ENCODE assay signal across 19 cellular contexts in the genomic region with DNA sequence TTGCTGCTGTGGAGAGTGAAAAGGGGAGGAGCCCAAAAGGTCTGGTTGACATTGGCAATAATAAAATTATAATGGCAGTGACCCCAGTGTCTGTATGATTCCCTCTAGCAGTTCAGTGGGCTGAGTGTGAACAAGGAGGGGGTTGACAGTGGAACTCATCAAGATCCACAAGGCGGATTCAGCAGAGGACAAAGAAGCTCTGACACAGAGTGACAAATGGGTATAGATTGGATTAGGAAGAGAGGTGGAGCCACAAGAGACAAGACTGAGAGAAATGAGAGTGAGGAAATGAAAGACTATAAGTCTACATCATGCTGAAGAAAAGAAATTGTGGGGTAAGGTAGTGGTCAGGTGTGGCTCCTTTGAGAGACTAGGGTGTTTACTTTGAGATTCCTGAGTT. TPM values are rescaled to one million over a fixed set of nuclear protein-coding genes. Genes with fewer than 3 reads are reported as not detected.
A peak's percentile ranks its signal among the peaks of the same experiment; 100 is the strongest.
DNase-seq lines count a peak whose midpoint lies in the region; ATAC-seq, FAIRE-seq and TF ChIP-seq lines count a peak whose summit lies in the region.
"Had no signal": no experiment of that assay in that cellular context is flagged by ENCODE, and none has a peak within 500 bp of the region (broad histone marks: within the 10 kb centered on the region; RNA-seq: fewer than 3 reads in every experiment).

No MANE protein-coding gene starts in this region.

- intact Hi-C loops in K562 (cut with micrococcal nuclease) (no loop called here), thyroid gland (cut with DNase I) (no loop called here), left ventricle myocardium superior (cut with micrococcal nuclease) (no loop called here)

- 67% methylated on average over 1 of the region's 1 CpG for WGBS in K562 (ENCODE audit: insufficient coverage, low coverage, missing lambda C conversion rate)
- 88 to 93% methylated on average over 1 of the region's 1 CpG for WGBS in thyroid gland, 2 donors

- DNase-seq in NCI-H82 (lab: John Stamatoyannopoulos, UW) (peak; percentile 27), NCI-H82 treated with DMSO at 0.1 percent for 48 hours (lab: John Stamatoyannopoulos, UW; ENCODE audit: unreplicated experiment) (no peak), K562 (ENCODE audit: extremely low read depth in 1 of 4, low spot score in 3 of 4) (no peak), thyroid gland (no peak), left ventricle myocardium superior (no peak)
- DNase-seq: AML-193; Caco-2; Calu3; CD4-positive, alpha-beta T cell; CD8-positive, alpha-beta T cell; DMS79 treated with DMSO at 0.1 percent for 48 hours; GF-D8 had no signal

- peaks cover 4% of the 10 kb centered on the region for H3K9me1 ChIP-seq in K562 (ENCODE audit: control insufficient read depth, insufficient read depth, low read length)

- POLR2A ChIA-PET in K562 (lab: Yijun Ruan, JAX) = interaction anchor here (0.6 to 1.5 kb wide), 4 partner anchors 9 to 603 kb away, joined by 3 to 5 read pairs (median 3); no protein-coding TSS in a partner anchor

- peaks cover 19 to 62% of the 10 kb centered on the region in 2 experiments for H3K4me1 ChIP-seq in K562 (replicated peaks in 1 of 2; ENCODE audit: control insufficient read depth in 2 of 2, insufficient read depth in 2 of 2, low read length in 2 of 2)
- H3K4me1 ChIP-seq in thyroid gland = peaks cover 0 to 6% of the 10 kb centered on the region in 2 donors
- H3K4me1 ChIP-seq: A549 had no signal

- no peak overlapping the region for H3K4me3 ChIP-seq in K562
- no peak overlapping the region for H3K4me3 ChIP-seq in thyroid gland (replicated peaks in 1 of 3)
- H3K4me3 ChIP-seq: A549; BLaER1 treated with 17β-estradiol and CSF1 and Interleukin-3, amounts not matched to agents 10 nM and 100 nM had no signal

- H4K20me1 ChIP-seq in K562 (replicated peaks; ENCODE audit: control insufficient read depth, insufficient read depth, low read length) = no peaks in the 10 kb centered on the region
- H4K20me1 ChIP-seq: BLaER1 treated with 17β-estradiol and CSF1 and Interleukin-3, amounts not matched to agents 10 nM and 100 nM had no signal

- TF ChIP-seq EP300 in K562 (IDR thresholded peaks at IDR 0.05; ENCODE audit: low read length) = no peak

- H2AFZ ChIP-seq in K562 (ENCODE audit: low read depth, low read length) = peak overlapping the region; percentile 90

- ATAC-seq in K562 (no peak), left ventricle myocardium superior (no peak)
- ATAC-seq: A549; CD8-positive, alpha-beta T cell had no signal

- no peak for TF ChIP-seq POLR2A in K562 (conservative IDR thresholded peaks at IDR 0.05)
- TF ChIP-seq POLR2A in thyroid gland (IDR thresholded peaks at IDR 0.05) = no peak

- CTCF ChIA-PET in K562 (lab: Yijun Ruan, JAX; ENCODE audit: low intra/inter-chr PET ratio) = no interaction called here

- H3K27ac ChIP-seq in K562 (ENCODE audit: extremely low read depth, low read depth, low read length) (no peak overlapping the region), thyroid gland (no peak overlapping the region)
- H3K27ac ChIP-seq: 22Rv1; A549; BLaER1 treated with 17β-estradiol and CSF1 and Interleukin-3, amounts not matched to agents 10 nM and 100 nM; C4-2B had no signal

- FAIRE-seq in K562 (lab: Jason Lieb, UNC) = no peak
- FAIRE-seq: A549, D721Med, G401.6, GM12891 had no signal

- H3K9ac ChIP-seq in K562 (ENCODE audit: insufficient read depth in 1 of 2, low read depth in 2 of 2, low read length in 2 of 2) = no peak overlapping the region
- H3K9ac ChIP-seq: BLaER1 treated with 17β-estradiol and CSF1 and Interleukin-3, amounts not matched to agents 10 nM and 100 nM had no signal

- H3K9me3 ChIP-seq in K562 (replicated peaks; ENCODE audit: control insufficient read depth, insufficient read depth, low read depth, low read length) = peaks cover 5% of the 10 kb centered on the region
- no peaks in the 10 kb centered on the region for H3K9me3 ChIP-seq in thyroid gland
- H3K9me3 ChIP-seq: A549, Caco-2 had no signal

- no peaks in the 10 kb centered on the region for H3K79me2 ChIP-seq in K562 (ENCODE audit: control insufficient read depth, insufficient read depth, low read length)

- in situ Hi-C loops in K562 (cut with MboI) = no loop called here

- no peak overlapping the region for H3K4me2 ChIP-seq in K562 (ENCODE audit: insufficient read depth, low read length)
- H3K4me2 ChIP-seq: A549; BLaER1 treated with 17β-estradiol and CSF1 and Interleukin-3, amounts not matched to agents 10 nM and 100 nM had no signal

- H3K36me3 ChIP-seq in K562 (ENCODE audit: control insufficient read depth, insufficient read depth, low read length) (no peaks in the 10 kb centered on the region), thyroid gland (no peaks in the 10 kb centered on the region)
- H3K36me3 ChIP-seq: BLaER1 treated with 17β-estradiol and CSF1 and Interleukin-3, amounts not matched to agents 10 nM and 100 nM had no signal

- TF ChIP-seq RAD21 in K562 (CRISPR knock-in tag; conservative IDR thresholded peaks at IDR 0.05 in 1 of 2, IDR thresholded peaks at IDR 0.05 in 1 of 2) = no peak

- BruUV-seq in K562 (replicated peaks; lab: Mats Ljungman, UMichigan) = no TSS peak

- H3K27me3 ChIP-seq in K562 (ENCODE audit: control insufficient read depth in 2 of 2, insufficient read depth in 2 of 2, low read length in 2 of 2) (no peaks in the 10 kb centered on the region), thyroid gland (no peaks in the 10 kb centered on the region)
- H3K27me3 ChIP-seq: BLaER1 treated with 17β-estradiol and CSF1 and Interleukin-3, amounts not matched to agents 10 nM and 100 nM had no signal

- TF ChIP-seq CTCF in K562 (IDR thresholded peaks at IDR 0.05 in 2 of 3, conservative IDR thresholded peaks at IDR 0.05 in 1 of 3; ENCODE audit: insufficient read depth in 2 of 3, low read depth in 1 of 3, low read length in 3 of 3) (no peak; a peak in 1 of 6 replicates), thyroid gland (IDR thresholded peaks at IDR 0.05) (no peak)

TF ChIP-seq in K562, 482 proteins besides CTCF, POLR2A, EP300 and RAD21 (continues in another document):
- TF ChIP-seq, protein P1, sequence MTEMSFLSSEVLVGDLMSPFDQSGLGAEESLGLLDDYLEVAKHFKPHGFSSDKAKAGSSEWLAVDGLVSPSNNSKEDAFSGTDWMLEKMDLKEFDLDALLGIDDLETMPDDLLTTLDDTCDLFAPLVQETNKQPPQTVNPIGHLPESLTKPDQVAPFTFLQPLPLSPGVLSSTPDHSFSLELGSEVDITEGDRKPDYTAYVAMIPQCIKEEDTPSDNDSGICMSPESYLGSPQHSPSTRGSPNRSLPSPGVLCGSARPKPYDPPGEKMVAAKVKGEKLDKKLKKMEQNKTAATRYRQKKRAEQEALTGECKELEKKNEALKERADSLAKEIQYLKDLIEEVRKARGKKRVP (CRISPR knock-in tag; IDR thresholded peaks at IDR 0.05) = no peak
- no peak for TF ChIP-seq ZEB2 (IDR thresholded peaks at IDR 0.05)
- TF ChIP-seq, protein P2, sequence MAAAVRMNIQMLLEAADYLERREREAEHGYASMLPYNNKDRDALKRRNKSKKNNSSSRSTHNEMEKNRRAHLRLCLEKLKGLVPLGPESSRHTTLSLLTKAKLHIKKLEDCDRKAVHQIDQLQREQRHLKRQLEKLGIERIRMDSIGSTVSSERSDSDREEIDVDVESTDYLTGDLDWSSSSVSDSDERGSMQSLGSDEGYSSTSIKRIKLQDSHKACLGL (CRISPR knock-in tag; IDR thresholded peaks at IDR 0.05; ENCODE audit: borderline replicate concordance, poor library complexity, severe bottlenecking) = no peak
- no peak for TF ChIP-seq RCOR1 (IDR thresholded peaks at IDR 0.05; ENCODE audit: borderline replicate concordance in 1 of 2, low read depth in 2 of 2, low read length in 2 of 2)
- TF ChIP-seq ZNF184 (CRISPR knock-in tag; IDR thresholded peaks at IDR 0.05) = no peak
- TF ChIP-seq PRMT5 (CRISPR knock-in tag; IDR thresholded peaks at IDR 0.05) = no peak
- TF ChIP-seq, protein P3, sequence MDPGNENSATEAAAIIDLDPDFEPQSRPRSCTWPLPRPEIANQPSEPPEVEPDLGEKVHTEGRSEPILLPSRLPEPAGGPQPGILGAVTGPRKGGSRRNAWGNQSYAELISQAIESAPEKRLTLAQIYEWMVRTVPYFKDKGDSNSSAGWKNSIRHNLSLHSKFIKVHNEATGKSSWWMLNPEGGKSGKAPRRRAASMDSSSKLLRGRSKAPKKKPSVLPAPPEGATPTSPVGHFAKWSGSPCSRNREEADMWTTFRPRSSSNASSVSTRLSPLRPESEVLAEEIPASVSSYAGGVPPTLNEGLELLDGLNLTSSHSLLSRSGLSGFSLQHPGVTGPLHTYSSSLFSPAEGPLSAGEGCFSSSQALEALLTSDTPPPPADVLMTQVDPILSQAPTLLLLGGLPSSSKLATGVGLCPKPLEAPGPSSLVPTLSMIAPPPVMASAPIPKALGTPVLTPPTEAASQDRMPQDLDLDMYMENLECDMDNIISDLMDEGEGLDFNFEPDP (CRISPR knock-in tag; IDR thresholded peaks at IDR 0.05) = no peak
- TF ChIP-seq PHB2 (IDR thresholded peaks at IDR 0.05; ENCODE audit: low read depth) = no peak
- no peak for TF ChIP-seq NFXL1 (CRISPR knock-in tag; IDR thresholded peaks at IDR 0.05)
- no peak for TF ChIP-seq HNRNPUL1 (IDR thresholded peaks at IDR 0.05; ENCODE audit: low read length)
- no peak for TF ChIP-seq TCF3 (CRISPR knock-in tag; IDR thresholded peaks at IDR 0.05)
- TF ChIP-seq RB1 (IDR thresholded peaks at IDR 0.05; ENCODE audit: low read depth) = no peak

RNA-seq across cellular contexts. Expression of a gene that starts 58.9 kb away (rescaled TPM):
- total RNA-seq in K562 (2011; cell fraction: chromatin; rRNA removed; ENCODE audit: low replicate concordance) = 17.4 and 20.0 TPM in 2 replicates
- 19.7 and 20.5 TPM in 2 replicates for total RNA-seq in K562 (2011; cell fraction: nucleolus; rRNA removed)
- 23.1 and 28.9 TPM in 2 replicates for total RNA-seq in K562 (2011; cell fraction: nucleoplasm; rRNA removed)
- total RNA-seq in K562 (2014; rRNA removed) = 78.7 and 83.9 TPM in 2 replicates
- total RNA-seq in K562 (2014; rRNA removed; fragmentation: Illumina TruSeq; extraction: Trizol) = 26.2 and 32.8 TPM in 2 replicates
- 21.3 and 22.2 TPM in 2 replicates for total RNA-seq in K562 (2015; rRNA removed; fragmentation: Illumina TruSeq; extraction: Trizol)
- 96.1 and 108 TPM in 2 replicates for total RNA-seq in K562 (2021)
- 16.0 and 25.4 TPM in 2 replicates for polyA plus RNA-seq in K562 (2011; rRNA removed)
- 20.8 and 43.7 TPM in 2 replicates for polyA plus RNA-seq in K562 (2011; cell fraction: cytosol; rRNA removed)
- 17.5 and 23.9 TPM in 2 replicates for polyA plus RNA-seq in K562 (2011; cell fraction: nucleus; rRNA removed)
- 59.3 and 80.9 TPM in 2 replicates for polyA plus RNA-seq in K562 (2012)
- 23.2 and 39.7 TPM in 2 replicates for polyA plus RNA-seq in K562 (2014; fragmentation: Illumina TruSeq; extraction: Trizol)
- 1 to 10 TPM; 5.7 to 7.7 TPM for polyA plus RNA-seq in K562 (2014; fragmentation: Nextera tagmentation; extraction: Ambion mirVana)
- polyA plus RNA-seq in K562 (2014; rRNA removed) = 59.1 and 61.3 TPM in 2 replicates
- polyA minus RNA-seq in K562 (2011; rRNA and poly(A)+ RNA removed) = 11.8 and 13.3 TPM in 2 replicates
- 14.5 and 18.4 TPM in 2 replicates for polyA minus RNA-seq in K562 (2011; cell fraction: cytosol; rRNA and poly(A)+ RNA removed)
- polyA minus RNA-seq in K562 (2011; cell fraction: nucleus; rRNA and poly(A)+ RNA removed) = 16.4 and 23.1 TPM in 2 replicates
- 10 to 100 TPM; 19.9 to 33.5 (median 27.2) TPM for total RNA-seq in thyroid gland
- total RNA-seq in left ventricle myocardium superior = 6.4 TPM
